24 cellular contexts compared by ENCODE assay signal in genomic region chr1:171852273-171852672, GRCh38. TPM values are rescaled to one million over a fixed set of nuclear protein-coding genes. Genes with fewer than 3 reads are reported as not detected.
A peak's percentile ranks its signal among the peaks of the same experiment; 100 is the strongest.
DNase-seq lines count a peak whose midpoint lies in the region; ATAC-seq and TF ChIP-seq lines count a peak whose summit lies in the region.
"Had no signal": no experiment of that assay in that cellular context is flagged by ENCODE, and none has a peak within 500 bp of the region (broad histone marks: within the 10 kb centered on the region; RNA-seq: fewer than 3 reads in every experiment).

No MANE protein-coding gene starts in this region.

- H3K36me3 ChIP-seq in SK-N-SH (replicated peaks in 1 of 2; ENCODE audit: control insufficient read depth in 1 of 2, insufficient read depth in 2 of 2, low read length in 1 of 2), result no peaks in the 10 kb centered on the region
- H3K36me3 ChIP-seq: spleen, stomach, upper lobe of left lung had no signal

- H2AFZ ChIP-seq in SK-N-SH (ENCODE audit: low read depth), result no peak overlapping the region

- H3F3A ChIP-seq in SK-N-SH (replicated peaks; ENCODE audit: insufficient read depth), result no peaks in the 10 kb centered on the region

- POLR2A ChIA-PET in SK-N-SH (lab: Yijun Ruan, JAX), result no interaction called here

- no peak overlapping the region for H3K4me3 Mint-ChIP-seq in activated CD8-positive, alpha-beta memory T cell treated with anti-CD3 and anti-CD28 coated beads, Interleukin-2, amount 10 ng/mL, durations not matched to agents 7 days and 5 days
- H3K4me3 Mint-ChIP-seq in activated T-cell treated with anti-CD3 and anti-CD28 coated beads, Interleukin-2, amount 50 U/mL, for 72 hours, result no peak overlapping the region
- H3K4me3 Mint-ChIP-seq: activated naive CD8-positive, alpha-beta T cell; activated T-helper 1 cell treated with anti-CD3 and anti-CD28 coated beads, Interleukin-12 subunit alpha, Interleukin-12 subunit beta, Interleukin-2, Interleukin-4 antibody, amounts not matched to agents 30 ng/mL and 10 ng/mL and 1 ng/mL, durations not matched to agents 14 hours and 24 hours and 36 hours had no signal

- H3K4me1 ChIP-seq in SK-N-SH (ENCODE audit: control insufficient read depth in 1 of 2, insufficient read depth in 2 of 2, low read depth in 1 of 2, low read length in 1 of 2), result no peaks in the 10 kb centered on the region
- H3K4me1 ChIP-seq: spleen, stomach, upper lobe of left lung had no signal

- H3K9me2 ChIP-seq in SK-N-SH, result no peaks in the 10 kb centered on the region

- ATAC-seq in SK-N-SH treated with all-trans-retinoic acid at 6 μM for 48 hours, result peak; percentile 44; the same call in 2 of the 3 replicates
- ATAC-seq in activated CD8-positive, alpha-beta memory T cell treated with anti-CD3 and anti-CD28 coated beads, Interleukin-2, amount 10 ng/mL, durations not matched to agents 7 days and 5 days, result no peak
- no peak for ATAC-seq in activated T-cell treated with anti-CD3 and anti-CD28 coated beads, Interleukin-2, amount 50 U/mL, for 72 hours (replicated peaks in 1 of 2)
- ATAC-seq: left ventricle myocardium superior, mucosa of descending colon, Right ventricle myocardium inferior had no signal

- TF ChIP-seq RAD21 in SK-N-SH (IDR thresholded peaks at IDR 0.05; ENCODE audit: low read length), result no peak

- peaks cover 3% of the 10 kb centered on the region for H3K36me3 Mint-ChIP-seq in activated CD8-positive, alpha-beta memory T cell treated with anti-CD3 and anti-CD28 coated beads, Interleukin-2, amount 10 ng/mL, durations not matched to agents 7 days and 5 days
- H3K36me3 Mint-ChIP-seq in activated T-cell treated with anti-CD3 and anti-CD28 coated beads, Interleukin-2, amount 50 U/mL, for 72 hours (ENCODE audit: insufficient read depth in 2 of 2), result peaks cover 0 to 3% of the 10 kb centered on the region in 2 donors

- H3K27ac ChIP-seq in SK-N-SH (ENCODE audit: low read depth in 2 of 2, low read length in 1 of 2), result no peak overlapping the region
- H3K27ac ChIP-seq: 22Rv1, C4-2B, coronary artery, spleen, stomach, upper lobe of left lung had no signal

- DNase-seq in SK-N-SH (no peak), astrocyte of the hippocampus (ENCODE audit: low read depth, low spot score) (peak; percentile 64), foreskin melanocyte (peak; percentile 16), GM10266 (ENCODE audit: extremely low spot score) (no peak), NCI-H187 treated with DMSO at 0.1 percent for 48 hours (lab: John Stamatoyannopoulos, UW) (no peak)
- DNase-seq in activated CD8-positive, alpha-beta memory T cell treated with anti-CD3 and anti-CD28 coated beads, Interleukin-2, amount 10 ng/mL, durations not matched to agents 7 days and 5 days, result no peak
- no peak for DNase-seq in activated T-cell treated with anti-CD3 and anti-CD28 coated beads, Interleukin-2, amount 50 U/mL, for 72 hours
- DNase-seq: activated CD4-positive, alpha-beta T cell treated with anti-CD3 and anti-CD28 coated beads for 4 hours; glutamatergic neuron; left ventricle myocardium superior; mucosa of descending colon; NCI-H146; NCI-H2171; spleen; stimulated activated CD4-positive, alpha-beta T cell treated with anti-CD3 and anti-CD28 coated beads, Interleukin-4, amount 100 ng/mL, for 24 hours; stomach; upper lobe of left lung had no signal

- H3K27ac Mint-ChIP-seq in activated CD8-positive, alpha-beta memory T cell treated with anti-CD3 and anti-CD28 coated beads, Interleukin-2, amount 10 ng/mL, durations not matched to agents 7 days and 5 days, result no peak overlapping the region
- no peak overlapping the region for H3K27ac Mint-ChIP-seq in activated T-cell treated with anti-CD3 and anti-CD28 coated beads, Interleukin-2, amount 50 U/mL, for 72 hours
- H3K27ac Mint-ChIP-seq: activated naive CD8-positive, alpha-beta T cell; activated T-helper 1 cell treated with anti-CD3 and anti-CD28 coated beads, Interleukin-12 subunit alpha, Interleukin-12 subunit beta, Interleukin-2, Interleukin-4 antibody, amounts not matched to agents 30 ng/mL and 10 ng/mL and 1 ng/mL, durations not matched to agents 14 hours and 24 hours and 36 hours had no signal

- no peak for TF ChIP-seq CTCF in SK-N-SH (IDR thresholded peaks at IDR 0.05)
- TF ChIP-seq CTCF in GM10266 (IDR thresholded peaks at IDR 0.05; ENCODE audit: control insufficient read depth, insufficient read depth, low read depth, missing control alignments), result no peak

- H3K79me2 ChIP-seq in SK-N-SH (ENCODE audit: insufficient read depth), result no peaks in the 10 kb centered on the region

- CTCF ChIA-PET in SK-N-SH (lab: Yijun Ruan, JAX), result interaction anchor here (1.7 kb wide), 1 partner anchor 51 kb away, joined by 3 read pairs; no protein-coding TSS in a partner anchor
- CTCF ChIA-PET in activated CD8-positive, alpha-beta memory T cell treated with anti-CD3 and anti-CD28 coated beads, Interleukin-2, amount 10 ng/mL, durations not matched to agents 7 days and 5 days (lab: Charles Lee), result interaction anchor here (2.0 kb wide), 1 partner anchor 207 kb away, joined by 8 read pairs; no protein-coding TSS in a partner anchor

- H3K4me3 ChIP-seq in SK-N-SH (ENCODE audit: low read depth in 2 of 2, low read length in 1 of 2), result no peak overlapping the region
- H3K4me3 ChIP-seq: coronary artery, mucosa of descending colon, spleen, stomach, upper lobe of left lung had no signal

- no peak overlapping the region for H3K9ac ChIP-seq in SK-N-SH

- no peak for TF ChIP-seq EP300 in SK-N-SH (IDR thresholded peaks at IDR 0.05; ENCODE audit: borderline replicate concordance in 1 of 2, low read depth in 1 of 2, low read length in 1 of 2)

- H3K4me2 ChIP-seq in SK-N-SH, result no peak overlapping the region

- no peaks in the 10 kb centered on the region for H3K9me3 ChIP-seq in SK-N-SH
- H3K9me3 ChIP-seq: mucosa of descending colon, upper lobe of left lung had no signal

- H4K20me1 ChIP-seq in SK-N-SH (ENCODE audit: insufficient read depth), result no peaks in the 10 kb centered on the region

- H3K9me3 Mint-ChIP-seq in activated CD8-positive, alpha-beta memory T cell treated with anti-CD3 and anti-CD28 coated beads, Interleukin-2, amount 10 ng/mL, durations not matched to agents 7 days and 5 days (ENCODE audit: low read depth), result no peaks in the 10 kb centered on the region
- H3K9me3 Mint-ChIP-seq in activated T-cell treated with anti-CD3 and anti-CD28 coated beads, Interleukin-2, amount 50 U/mL, for 72 hours, result peaks cover 3 to 6% of the 10 kb centered on the region in 2 donors

- no peaks in the 10 kb centered on the region for H3K4me1 Mint-ChIP-seq in activated CD8-positive, alpha-beta memory T cell treated with anti-CD3 and anti-CD28 coated beads, Interleukin-2, amount 10 ng/mL, durations not matched to agents 7 days and 5 days
- H3K4me1 Mint-ChIP-seq in activated T-cell treated with anti-CD3 and anti-CD28 coated beads, Interleukin-2, amount 50 U/mL, for 72 hours (ENCODE audit: low read depth), result no peaks in the 10 kb centered on the region

- peaks cover 23% of the 10 kb centered on the region for H3K27me3 Mint-ChIP-seq in activated CD8-positive, alpha-beta memory T cell treated with anti-CD3 and anti-CD28 coated beads, Interleukin-2, amount 10 ng/mL, durations not matched to agents 7 days and 5 days
- peaks cover 6% of the 10 kb centered on the region for H3K27me3 Mint-ChIP-seq in activated T-cell treated with anti-CD3 and anti-CD28 coated beads, Interleukin-2, amount 50 U/mL, for 72 hours (ENCODE audit: low read depth)

- H3K27me3 ChIP-seq in SK-N-SH (ENCODE audit: insufficient read depth), result peaks cover 5% of the 10 kb centered on the region; the same call in 1 of the 2 replicates
- H3K27me3 ChIP-seq: spleen, stomach, upper lobe of left lung had no signal

TF ChIP-seq in SK-N-SH treated with all-trans-retinoic acid at 6 μM for 48 hours, 23 proteins besides CTCF, POLR2A, EP300 and RAD21 (continues in another document):
- TF ChIP-seq ZNF8 (CRISPR knock-in tag; IDR thresholded peaks at IDR 0.05), result no peak
- no peak for TF ChIP-seq PPARA (CRISPR knock-in tag; IDR thresholded peaks at IDR 0.05; ENCODE audit: borderline replicate concordance)
- TF ChIP-seq BACH2 (CRISPR knock-in tag; IDR thresholded peaks at IDR 0.05; ENCODE audit: borderline replicate concordance), result no peak

TF ChIP-seq in SK-N-SH, 30 proteins besides CTCF, POLR2A, EP300 and RAD21:
- TF ChIP-seq POLR2AphosphoS5 (IDR thresholded peaks at IDR 0.05; ENCODE audit: low read depth, low read length), result no peak
- no peak for TF ChIP-seq SMC3 (IDR thresholded peaks at IDR 0.05; ENCODE audit: low read depth, low read length)
- TF ChIP-seq JUND (IDR thresholded peaks at IDR 0.05), result no peak
- TF ChIP-seq MEF2A (IDR thresholded peaks at IDR 0.05; ENCODE audit: borderline replicate concordance, low read depth), result no peak
- no peak for TF ChIP-seq USF2 (IDR thresholded peaks at IDR 0.05; ENCODE audit: borderline replicate concordance, low read depth, low read length)
- TF ChIP-seq NFIC (IDR thresholded peaks at IDR 0.05; ENCODE audit: borderline replicate concordance), result no peak

RNA-seq across cellular contexts. Expression of gene DNM3, which starts 11.0 kb away (rescaled TPM):
- 0.43 and 0.89 TPM in 2 replicates for polyA plus RNA-seq in SK-N-SH (2012; rRNA removed)
- 0.54 and 0.64 TPM in 2 replicates for polyA plus RNA-seq in SK-N-SH (2012; cell fraction: cytosol; rRNA removed)
- 0.50 and 0.80 TPM in 2 replicates for polyA plus RNA-seq in SK-N-SH (2012; cell fraction: nucleus; rRNA removed)
- total RNA-seq in activated CD8-positive, alpha-beta memory T cell treated with anti-CD3 and anti-CD28 coated beads, Interleukin-2, amount 10 ng/mL, durations not matched to agents 7 days and 5 days, result 1 to 10 TPM; 1.7 to 2.2 TPM
- total RNA-seq in activated T-cell treated with anti-CD3 and anti-CD28 coated beads, Interleukin-2, amount 50 U/mL, for 72 hours, result 1 to 10 TPM; 1.5 to 3.4 TPM

Comparison
In these comparisons a context has a peak if more than half of its experiments do, and no peak if none do; other contexts are left out.
1. DNase-seq: peak in astrocyte of the hippocampus (single experiment) and foreskin melanocyte (single experiment); none in SK-N-SH (single experiment), activated CD8-positive, alpha-beta memory T cell treated with anti-CD3 and anti-CD28 coated beads, Interleukin-2, amount 10 ng/mL, durations not matched to agents 7 days and 5 days (single experiment), activated T-cell treated with anti-CD3 and anti-CD28 coated beads, Interleukin-2, amount 50 U/mL, for 72 hours (0 of 2), GM10266 (single experiment) and NCI-H187 treated with DMSO at 0.1 percent for 48 hours (single experiment).